21 cellular contexts compared by ENCODE assay signal in the genomic region with DNA sequence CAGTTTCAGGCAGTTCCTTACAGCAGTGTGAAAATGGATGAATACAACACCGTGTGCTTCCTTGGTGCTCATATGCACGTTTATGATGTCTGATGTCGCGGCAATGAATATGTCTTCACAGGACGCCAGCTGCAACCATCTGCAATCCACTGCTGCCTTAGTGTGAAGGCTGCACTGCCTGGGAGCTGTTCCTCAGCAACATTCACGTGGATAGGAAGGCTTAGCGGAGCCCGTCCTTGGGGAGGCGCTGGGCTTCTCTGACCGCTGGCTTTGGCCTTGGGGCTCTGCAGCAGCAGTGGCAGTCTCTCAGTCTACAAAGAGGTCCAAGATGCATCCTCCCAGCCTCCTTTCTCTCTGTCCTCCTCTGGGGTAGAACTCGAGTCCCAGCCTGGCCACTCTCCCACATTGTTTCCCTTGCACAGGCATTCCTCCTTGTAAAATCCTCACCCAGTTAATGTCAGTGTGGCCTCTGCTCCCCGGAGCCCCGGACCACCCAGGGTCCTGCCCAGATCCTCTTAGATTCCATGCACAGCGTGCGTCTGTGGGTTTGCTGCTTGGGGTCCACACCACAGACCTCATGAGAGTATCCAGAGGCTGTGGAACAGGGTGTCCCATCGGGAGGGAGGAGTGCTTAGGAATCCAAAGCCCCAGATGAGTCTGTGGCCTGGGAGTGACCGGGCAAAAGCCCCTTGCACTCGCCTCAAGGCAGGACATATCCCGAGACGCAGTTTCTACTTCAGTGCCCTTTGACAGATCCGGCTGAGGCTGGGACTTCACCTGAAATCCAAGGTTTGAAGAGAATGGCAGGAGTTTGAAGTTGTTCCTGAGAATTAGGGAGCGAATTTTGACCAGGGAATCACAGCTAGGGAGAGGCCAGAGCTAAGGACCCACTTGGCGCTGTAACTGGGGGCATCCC.
DNase-seq lines count a peak whose midpoint lies in the region; ATAC-seq and TF ChIP-seq lines count a peak whose summit lies in the region.
"Had no signal": no experiment of that assay in that cellular context is flagged by ENCODE, and none has a peak within 500 bp of the region (broad histone marks: within the 10 kb centered on the region; RNA-seq: fewer than 3 reads in every experiment).

No MANE protein-coding gene starts in this region.

- 92% methylated on average over 9 of the region's 23 CpGs; no CpG with 5 or more reads in 1 of the 2 experiments for WGBS in IMR-90 (ENCODE audit: extremely low coverage in 2 of 2, insufficient read length in 1 of 2), 2 experiments
- WGBS in esophagus muscularis mucosa, result 94% methylated on average over 17 of the region's 23 CpGs

- peak overlapping the region; percentile 7; the same call in 1 of the 2 replicates for H3K9ac ChIP-seq in IMR-90 (ENCODE audit: low read depth, low read length)

- H3K9me3 Mint-ChIP-seq in stimulated activated memory B cell treated with anti-CD40 and anti-IgM and Interleukin-4, amounts not matched to agents 10 μg/mL and 1 μg/mL and 100 μg/mL, for 72 hours, result peaks cover under 1% of the 10 kb centered on the region

- in situ Hi-C loops in IMR-90 (cut with MboI; ENCODE audit: low sequenced_read_pairs), result no loop called here

- H3K56ac ChIP-seq in IMR-90 (ENCODE audit: extremely low read depth, insufficient read depth, low read length), result peak overlapping the region; percentile 37; the same call in 1 of the 2 replicates

- H2BK5ac ChIP-seq in IMR-90 (ENCODE audit: low read depth, low read length, poor library complexity, severe bottlenecking), result peak overlapping the region; percentile 79

- H3K4ac ChIP-seq in IMR-90 (ENCODE audit: low read depth, low read length), result peak overlapping the region; percentile 96

- dilution Hi-C loops in IMR-90 (cut with HindIII; ENCODE audit: low sequenced_read_pairs, unreplicated experiment), result no loop called here

- no peak for DNase-seq in IMR-90
- DNase-seq in esophagus muscularis mucosa (ENCODE audit: extremely low spot score), result peak; percentile 91
- DNase-seq in skeletal muscle cell (ENCODE audit: low read depth), result peak; percentile 31
- DNase-seq in omental fat pad (ENCODE audit: low spot score), result no peak
- no peak for DNase-seq in germinal center (ENCODE audit: low spot score)
- DNase-seq: activated CD4-positive, alpha-beta T cell treated with anti-CD3 and anti-CD28 coated beads, Interleukin-2, amount 50 U/mL, for 4 hours; effector CD8-positive, alpha-beta T cell; foreskin melanocyte; left colon; natural killer cell; NCI-H1417; NCI-H2081; NCI-H446; ovary; stimulated activated CD8-positive, alpha-beta memory T cell treated with anti-CD3 and anti-CD28 coated beads, Interleukin-4, amount 100 ng/mL, for 48 hours had no signal

- no peak for TF ChIP-seq POLR2A in IMR-90 (IDR thresholded peaks at IDR 0.05; ENCODE audit: low read depth, low read length)
- no peak for TF ChIP-seq POLR2A in esophagus muscularis mucosa (IDR thresholded peaks at IDR 0.05; ENCODE audit: low read depth)

- peak overlapping the region; percentile 99; the same call in 1 of the 2 replicates for H2AK5ac ChIP-seq in IMR-90 (ENCODE audit: low read depth, low read length)

- no peak overlapping the region for H3K4me3 ChIP-seq in ACC112 (ENCODE audit: low read depth, low read length)
- H3K4me3 ChIP-seq in IMR-90 (ENCODE audit: insufficient read depth, low read depth, low read length), result no peak overlapping the region
- H3K4me3 ChIP-seq in esophagus muscularis mucosa, result no peak overlapping the region
- no peak overlapping the region for H3K4me3 ChIP-seq in skeletal muscle cell (ENCODE audit: low read depth, low read length)
- H3K4me3 ChIP-seq: ovary had no signal

- no peaks in the 10 kb centered on the region for H4K20me1 ChIP-seq in IMR-90 (ENCODE audit: insufficient read depth, low read length)

- H3K4me2 ChIP-seq in IMR-90 (ENCODE audit: low read depth, low read length), result no peak overlapping the region

- no peaks in the 10 kb centered on the region for H3K36me3 Mint-ChIP-seq in stimulated activated memory B cell treated with anti-CD40 and anti-IgM and Interleukin-4, amounts not matched to agents 10 μg/mL and 1 μg/mL and 100 μg/mL, for 72 hours
- H3K36me3 Mint-ChIP-seq: activated naive CD8-positive, alpha-beta T cell; natural killer cell had no signal

- peak overlapping the region; percentile 66 for H3K14ac ChIP-seq in IMR-90 (replicated peaks; ENCODE audit: low read depth, low read length)

- no peak for TF ChIP-seq EP300 in esophagus muscularis mucosa (IDR thresholded peaks at IDR 0.05)

- no peaks in the 10 kb centered on the region for H3K79me2 ChIP-seq in ACC112 (ENCODE audit: control insufficient read depth, insufficient read depth, low read length, unreplicated experiment)

- no peak overlapping the region for H3K27ac Mint-ChIP-seq in stimulated activated memory B cell treated with anti-CD40 and anti-IgM and Interleukin-4, amounts not matched to agents 10 μg/mL and 1 μg/mL and 100 μg/mL, for 72 hours
- H3K27ac Mint-ChIP-seq: activated naive CD8-positive, alpha-beta T cell; natural killer cell had no signal

- H3K27me3 ChIP-seq in ACC112 (ENCODE audit: insufficient read depth, low read length) (no peaks in the 10 kb centered on the region), IMR-90 (ENCODE audit: control insufficient read depth, insufficient read depth, low read length) (no peaks in the 10 kb centered on the region), esophagus muscularis mucosa (no peaks in the 10 kb centered on the region)
- H3K27me3 ChIP-seq: ovary had no signal

- peak overlapping the region; percentile 81; the same call in 2 of the 3 replicates for H2BK15ac ChIP-seq in IMR-90 (ENCODE audit: low read depth, low read length)

- H3K18ac ChIP-seq in IMR-90 (ENCODE audit: low read depth, low read length), result peak overlapping the region; percentile 75

- peak overlapping the region; percentile 58 to 62; a peak in 3 of 4 replicates for H4K8ac ChIP-seq in IMR-90 (ENCODE audit: low read depth in 2 of 2, low read length in 2 of 2)

- H2AFZ ChIP-seq in ACC112 (ENCODE audit: low read length, unreplicated experiment) (no peak overlapping the region), IMR-90 (replicated peaks; ENCODE audit: low read length, poor library complexity) (no peak overlapping the region)

- no peaks in the 10 kb centered on the region for H3K9me3 ChIP-seq in IMR-90 (ENCODE audit: control insufficient read depth, insufficient read depth, low read length)
- no peaks in the 10 kb centered on the region for H3K9me3 ChIP-seq in esophagus muscularis mucosa
- H3K9me3 ChIP-seq: ovary had no signal

- no peak overlapping the region; the same call in 1 of the 2 replicates for H3K23ac ChIP-seq in IMR-90 (ENCODE audit: low read depth, low read length)

- POLR2A ChIA-PET in IMR-90 (lab: Charles Lee; ENCODE audit: unreplicated experiment), result no interaction called here

- CTCF ChIA-PET in IMR-90 (lab: Yijun Ruan, JAX), result no interaction called here

- H3K27me3 Mint-ChIP-seq in stimulated activated memory B cell treated with anti-CD40 and anti-IgM and Interleukin-4, amounts not matched to agents 10 μg/mL and 1 μg/mL and 100 μg/mL, for 72 hours, result peaks cover 18% of the 10 kb centered on the region
- H3K27me3 Mint-ChIP-seq: activated naive CD8-positive, alpha-beta T cell had no signal

- peak overlapping the region; percentile 96 for H4K91ac ChIP-seq in IMR-90 (ENCODE audit: insufficient read depth, low read depth, low read length)

- peak overlapping the region; percentile 89 for H2BK20ac ChIP-seq in IMR-90 (ENCODE audit: low read depth, low read length)

- peak overlapping the region; percentile 65 for H2AK9ac ChIP-seq in IMR-90 (replicated peaks; ENCODE audit: low read depth, low read length, poor library complexity)

- no peaks in the 10 kb centered on the region for H3K79me1 ChIP-seq in IMR-90 (ENCODE audit: low read depth in 1 of 2, low read length in 2 of 2)

- no peaks in the 10 kb centered on the region for H3K36me3 ChIP-seq in ACC112 (ENCODE audit: insufficient read depth, low read length)
- H3K36me3 ChIP-seq in IMR-90 (ENCODE audit: control insufficient read depth, insufficient read depth, low read length), result no peaks in the 10 kb centered on the region
- no peaks in the 10 kb centered on the region for H3K36me3 ChIP-seq in esophagus muscularis mucosa
- H3K36me3 ChIP-seq: ovary had no signal

- no peak for TF ChIP-seq RAD21 in IMR-90 (IDR thresholded peaks at IDR 0.05; ENCODE audit: low read length)

- H3K9me1 ChIP-seq in IMR-90 (ENCODE audit: insufficient read depth, low read length), result peaks cover 18% of the 10 kb centered on the region

- H3K4me1 ChIP-seq in ACC112 (ENCODE audit: control insufficient read depth, insufficient read depth, low read length, unreplicated experiment) (peaks cover 48% of the 10 kb centered on the region), IMR-90 (ENCODE audit: control insufficient read depth, insufficient read depth, low read length) (peaks cover 32% of the 10 kb centered on the region), esophagus muscularis mucosa (peaks cover 3 to 54% (median 49%) of the 10 kb centered on the region in 4 donors)

- TF ChIP-seq CTCF in IMR-90 (conservative IDR thresholded peaks at IDR 0.05; ENCODE audit: low read depth, low read length) (no peak), esophagus muscularis mucosa (IDR thresholded peaks at IDR 0.05) (no peak), omental fat pad (IDR thresholded peaks at IDR 0.05) (no peak)

- H4K5ac ChIP-seq in IMR-90 (ENCODE audit: low read depth, low read length), result peak overlapping the region; percentile 62

- BruUV-seq in IMR-90 (replicated peaks; lab: Mats Ljungman, UMichigan), result no TSS peak

- peak overlapping the region; percentile 96 for H2BK120ac ChIP-seq in IMR-90 (ENCODE audit: low read depth, low read length)

- intact Hi-C loops in IMR-90 (cut with micrococcal nuclease) (loop anchor here (5.0 to 10.0 kb wide), 3 partner anchors 115 to 452 kb away; no protein-coding TSS in a partner anchor), esophagus muscularis mucosa (cut with DNase I) (no loop called here)

- ATAC-seq in IMR-90 (ENCODE audit: low read depth), result no peak
- ATAC-seq in omental fat pad (ENCODE audit: low FRiP score), result no peak
- ATAC-seq in stimulated activated memory B cell treated with anti-CD40 and anti-IgM and Interleukin-4, amounts not matched to agents 10 μg/mL and 1 μg/mL and 100 μg/mL, for 72 hours, result no peak
- ATAC-seq in HG03280 (IDR thresholded peaks at IDR 0.05; ENCODE audit: unreplicated experiment), result no peak
- ATAC-seq: left colon, natural killer cell, sciatic nerve had no signal

- no peak overlapping the region for H3K4me3 Mint-ChIP-seq in stimulated activated memory B cell treated with anti-CD40 and anti-IgM and Interleukin-4, amounts not matched to agents 10 μg/mL and 1 μg/mL and 100 μg/mL, for 72 hours
- H3K4me3 Mint-ChIP-seq: activated naive CD8-positive, alpha-beta T cell; natural killer cell had no signal

- H3K4me1 Mint-ChIP-seq in stimulated activated memory B cell treated with anti-CD40 and anti-IgM and Interleukin-4, amounts not matched to agents 10 μg/mL and 1 μg/mL and 100 μg/mL, for 72 hours, result no peaks in the 10 kb centered on the region
- H3K4me1 Mint-ChIP-seq: natural killer cell had no signal

- H3K27ac ChIP-seq in ACC112 (ENCODE audit: low read depth, low read length) (peak overlapping the region; percentile 95), IMR-90 (ENCODE audit: insufficient read depth, low read length) (peak overlapping the region; percentile 99; the same call in 1 of the 2 replicates), esophagus muscularis mucosa (replicated peaks in 1 of 4) (no peak overlapping the region)
- H3K27ac ChIP-seq: C4-2B, ovary had no signal

Comparison
In these comparisons a context has a peak if more than half of its experiments do, and no peak if none do; other contexts are left out.
1. H3K27ac ChIP-seq: peak in ACC112 (single experiment) and IMR-90 (single experiment); none in esophagus muscularis mucosa (0 of 4).
2. DNase-seq: peak in esophagus muscularis mucosa (single experiment) and skeletal muscle cell (single experiment); none in IMR-90 (single experiment), omental fat pad (single experiment) and germinal center (single experiment).